Comparison of ENCODE assay signal across 15 cellular contexts in the genomic region with DNA sequence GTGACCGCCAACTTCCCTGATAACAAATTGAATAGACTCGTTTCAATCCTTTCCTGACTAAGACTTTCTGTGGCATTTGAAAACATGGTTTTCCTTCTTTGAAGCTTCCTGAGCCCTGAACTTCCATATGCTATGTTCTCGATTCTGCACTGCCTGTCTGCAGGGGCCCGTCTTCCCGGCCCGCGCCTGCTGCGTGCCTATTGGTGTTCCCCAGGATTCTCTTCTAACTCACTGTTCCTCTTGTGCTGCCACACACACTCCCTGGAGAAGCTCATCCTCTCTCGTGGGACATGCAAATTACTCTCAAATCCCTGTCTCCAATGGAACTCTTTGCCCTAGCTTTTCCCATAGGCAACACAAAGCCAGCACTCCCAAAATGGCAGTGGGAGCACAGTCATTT.
A peak's percentile ranks its signal among the peaks of the same experiment; 100 is the strongest.
DNase-seq lines count a peak whose midpoint lies in the region; TF ChIP-seq lines count a peak whose summit lies in the region.
"Had no signal": no experiment of that assay in that cellular context is flagged by ENCODE, and none has a peak within 500 bp of the region (broad histone marks: within the 10 kb centered on the region; RNA-seq: fewer than 3 reads in every experiment).

No MANE protein-coding gene starts in this region.

- H3K36me3 ChIP-seq in BLaER1 treated with 17β-estradiol and CSF1 and Interleukin-3, amounts not matched to agents 10 nM and 100 nM = no peaks in the 10 kb centered on the region
- no peaks in the 10 kb centered on the region for H3K36me3 ChIP-seq in colonic mucosa
- H3K36me3 ChIP-seq: HAP-1 had no signal

- H3K27me3 ChIP-seq in BLaER1 treated with 17β-estradiol and CSF1 and Interleukin-3, amounts not matched to agents 10 nM and 100 nM = no peaks in the 10 kb centered on the region
- H3K27me3 ChIP-seq in dorsolateral prefrontal cortex = no peaks in the 10 kb centered on the region
- H3K27me3 ChIP-seq in colonic mucosa = no peaks in the 10 kb centered on the region

- no peaks in the 10 kb centered on the region for H4K20me1 ChIP-seq in BLaER1 treated with 17β-estradiol and CSF1 and Interleukin-3, amounts not matched to agents 10 nM and 100 nM

- intact Hi-C loops in dorsolateral prefrontal cortex (cut with DNase I) = loop anchor here in 1 of 2 donors (5.0 kb wide), 4 partner anchors 79 to 306 kb away; a partner anchor contains a TSS
- intact Hi-C loops in colonic mucosa (cut with DNase I) = no loop called here

- H3K27ac ChIP-seq in BLaER1 treated with 17β-estradiol and CSF1 and Interleukin-3, amounts not matched to agents 10 nM and 100 nM = peak overlapping the region in 6 of 11 experiments; percentile 56 to 82 (median 74); a peak in 9 of 22 replicates
- H3K27ac ChIP-seq in dorsolateral prefrontal cortex (peak overlapping the region in 41 of 59 donors; percentile 15 to 86 (median 74)), temporal lobe (ENCODE audit: low read depth, low read length) (peak overlapping the region; percentile 63), colonic mucosa (no peak overlapping the region)

- peaks cover 5 to 17% (median 7%) of the 10 kb centered on the region in 11 experiments; a peak in 20 of 22 replicates for H3K9me3 ChIP-seq in BLaER1 treated with 17β-estradiol and CSF1 and Interleukin-3, amounts not matched to agents 10 nM and 100 nM (replicated peaks in 1 of 11)
- H3K9me3 ChIP-seq in colonic mucosa = no peaks in the 10 kb centered on the region
- H3K9me3 ChIP-seq: HAP-1 had no signal

- H3K4me1 ChIP-seq in BLaER1 treated with 17β-estradiol and CSF1 and Interleukin-3, amounts not matched to agents 10 nM and 100 nM = peaks cover 7 to 49% (median 39%) of the 10 kb centered on the region in 10 experiments; a peak in 19 of 20 replicates
- no peaks in the 10 kb centered on the region for H3K4me1 ChIP-seq in colonic mucosa
- H3K4me1 ChIP-seq: HAP-1 had no signal

- TF ChIP-seq CTCF in dorsolateral prefrontal cortex (IDR thresholded peaks at IDR 0.05 in 54 of 56, conservative IDR thresholded peaks at IDR 0.05 in 2 of 56; ENCODE audit: low read depth in 1 of 56, partially characterized antibody in 56 of 56) = no peak
- TF ChIP-seq CTCF in colonic mucosa (IDR thresholded peaks at IDR 0.05) = no peak
- no peak for TF ChIP-seq CTCF in GM10266 (IDR thresholded peaks at IDR 0.05; ENCODE audit: control insufficient read depth, insufficient read depth, low read depth, missing control alignments)

- peak overlapping the region in 3 of 11 experiments; percentile 8 to 59 (median 55); a peak in 2 of 22 replicates for H3K9ac ChIP-seq in BLaER1 treated with 17β-estradiol and CSF1 and Interleukin-3, amounts not matched to agents 10 nM and 100 nM
- H3K9ac ChIP-seq in colonic mucosa (ENCODE audit: low read depth in 2 of 2, low read length in 2 of 2) = no peak overlapping the region

- H3K4me3 ChIP-seq in BLaER1 treated with 17β-estradiol and CSF1 and Interleukin-3, amounts not matched to agents 10 nM and 100 nM = 0 out of 20 replicates have a peak overlapping the region, but pooled peaks of 1 of the 10 experiments have one; percentile 14
- H3K4me3 ChIP-seq in dorsolateral prefrontal cortex (no peak overlapping the region), colonic mucosa (no peak overlapping the region)
- H3K4me3 ChIP-seq: HAP-1 had no signal

- H3K4me2 ChIP-seq in BLaER1 treated with 17β-estradiol and CSF1 and Interleukin-3, amounts not matched to agents 10 nM and 100 nM = peak overlapping the region in 10 of 11 experiments; percentile 44 to 85 (median 75); a peak in 19 of 22 replicates

- DNase-seq in dorsolateral prefrontal cortex = peak in 2 of 10 donors; percentile 39 to 63
- DNase-seq in colonic mucosa = no peak
- DNase-seq in ecto neural progenitor cell (ENCODE audit: low spot score) = no peak
- DNase-seq in GM10266 (ENCODE audit: extremely low spot score) = no peak
- DNase-seq: Calu3; CD4-positive, alpha-beta memory T cell; COR-L47; DMS53; DMS79 treated with DMSO at 0.1 percent for 48 hours; GF-D8; GOT3; HFFc6 had no signal
